Comparison of ENCODE assay signal across 1 cellular context in the genomic region with DNA sequence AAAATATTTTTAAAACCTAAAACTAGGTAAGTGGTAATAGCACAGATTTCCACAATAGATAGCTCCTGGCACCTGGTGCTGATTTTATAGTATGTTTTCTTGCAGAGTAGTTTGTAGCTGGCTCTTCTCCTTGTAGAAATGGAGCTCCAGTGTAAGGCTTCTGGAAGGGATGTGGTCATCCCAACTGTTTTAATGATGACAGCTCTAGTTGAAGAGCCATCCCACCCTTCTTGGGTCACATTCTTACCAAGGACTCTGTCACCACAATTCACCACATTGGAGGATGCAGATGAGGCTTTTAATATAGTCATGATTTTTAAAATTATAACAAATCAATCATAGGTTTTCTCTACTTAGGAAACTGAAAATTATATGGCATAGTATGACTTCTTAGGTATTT.
TF ChIP-seq lines count a peak whose summit lies in the region.

No MANE protein-coding gene starts in this region.

TF ChIP-seq in endothelial cell of umbilical vein, 7 proteins besides CTCF, POLR2A, EP300 and RAD21 (continued from another document):
- TF ChIP-seq, protein P1, sequence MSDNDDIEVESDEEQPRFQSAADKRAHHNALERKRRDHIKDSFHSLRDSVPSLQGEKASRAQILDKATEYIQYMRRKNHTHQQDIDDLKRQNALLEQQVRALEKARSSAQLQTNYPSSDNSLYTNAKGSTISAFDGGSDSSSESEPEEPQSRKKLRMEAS (IDR thresholded peaks at IDR 0.05; ENCODE audit: insufficient read depth, insufficient read length), result no peak
- TF ChIP-seq EZH2 (IDR thresholded peaks at IDR 0.05; ENCODE audit: borderline replicate concordance, low read depth, low read length, severe bottlenecking), result no peak
- no peak for TF ChIP-seq GATA2 (IDR thresholded peaks at IDR 0.05; ENCODE audit: insufficient read depth, insufficient read length, low read depth, low read length)
